In the genomic region with DNA sequence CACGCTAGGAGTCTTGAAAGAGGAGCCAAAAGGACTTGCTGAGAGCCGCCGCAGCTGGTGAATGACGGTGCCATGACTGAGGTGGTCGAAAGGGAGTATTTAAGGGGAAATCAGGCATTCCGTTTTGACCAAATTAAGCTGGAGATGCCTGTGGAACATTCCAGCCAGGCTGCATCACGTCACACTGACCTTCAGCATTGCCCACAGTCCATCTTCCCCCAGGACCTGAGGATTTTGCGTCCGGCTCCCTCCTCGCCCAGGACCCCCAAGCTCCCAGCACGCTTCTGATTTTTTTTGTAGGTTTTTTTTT, we compare ENCODE assay signal across 1 cellular context.
TF ChIP-seq lines count a peak whose summit lies in the region.

No MANE protein-coding gene starts in this region.

TF ChIP-seq in K562, 482 proteins besides CTCF, POLR2A, EP300 and RAD21:
- TF ChIP-seq ZNF444 (CRISPR knock-in tag; IDR thresholded peaks at IDR 0.05) (no peak), NFIX (CRISPR knock-in tag; IDR thresholded peaks at IDR 0.05; ENCODE audit: low read depth) (no peak), SOX6 (IDR thresholded peaks at IDR 0.05) (no peak), ZNF586 (CRISPR knock-in tag; conservative IDR thresholded peaks at IDR 0.05) (no peak), BRD9 (IDR thresholded peaks at IDR 0.05; ENCODE audit: low read depth, partially characterized antibody) (no peak), SMARCB1 (IDR thresholded peaks at IDR 0.05; ENCODE audit: insufficient read length, low read depth) (no peak), RAD51 (IDR thresholded peaks at IDR 0.05; ENCODE audit: borderline replicate concordance, low read depth) (no peak), NR4A1 (CRISPR knock-in tag; IDR thresholded peaks at IDR 0.05) (no peak), NR4A1 (tag; IDR thresholded peaks at IDR 0.05) (no peak), SREBF2 (CRISPR knock-in tag; IDR thresholded peaks at IDR 0.05) (no peak), PCBP1 (IDR thresholded peaks at IDR 0.05; ENCODE audit: low read depth, low read length, poor library complexity, severe bottlenecking) (no peak), MECOM (CRISPR knock-in tag; IDR thresholded peaks at IDR 0.05) (no peak), DMBX1 (CRISPR knock-in tag; IDR thresholded peaks at IDR 0.05; ENCODE audit: borderline replicate concordance) (no peak), CC2D1A (IDR thresholded peaks at IDR 0.05) (no peak)
- TF ChIP-seq, protein P1, sequence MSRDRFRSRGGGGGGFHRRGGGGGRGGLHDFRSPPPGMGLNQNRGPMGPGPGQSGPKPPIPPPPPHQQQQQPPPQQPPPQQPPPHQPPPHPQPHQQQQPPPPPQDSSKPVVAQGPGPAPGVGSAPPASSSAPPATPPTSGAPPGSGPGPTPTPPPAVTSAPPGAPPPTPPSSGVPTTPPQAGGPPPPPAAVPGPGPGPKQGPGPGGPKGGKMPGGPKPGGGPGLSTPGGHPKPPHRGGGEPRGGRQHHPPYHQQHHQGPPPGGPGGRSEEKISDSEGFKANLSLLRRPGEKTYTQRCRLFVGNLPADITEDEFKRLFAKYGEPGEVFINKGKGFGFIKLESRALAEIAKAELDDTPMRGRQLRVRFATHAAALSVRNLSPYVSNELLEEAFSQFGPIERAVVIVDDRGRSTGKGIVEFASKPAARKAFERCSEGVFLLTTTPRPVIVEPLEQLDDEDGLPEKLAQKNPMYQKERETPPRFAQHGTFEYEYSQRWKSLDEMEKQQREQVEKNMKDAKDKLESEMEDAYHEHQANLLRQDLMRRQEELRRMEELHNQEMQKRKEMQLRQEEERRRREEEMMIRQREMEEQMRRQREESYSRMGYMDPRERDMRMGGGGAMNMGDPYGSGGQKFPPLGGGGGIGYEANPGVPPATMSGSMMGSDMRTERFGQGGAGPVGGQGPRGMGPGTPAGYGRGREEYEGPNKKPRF (IDR thresholded peaks at IDR 0.05; ENCODE audit: low read depth, low read length) = no peak
- TF ChIP-seq, protein P2, sequence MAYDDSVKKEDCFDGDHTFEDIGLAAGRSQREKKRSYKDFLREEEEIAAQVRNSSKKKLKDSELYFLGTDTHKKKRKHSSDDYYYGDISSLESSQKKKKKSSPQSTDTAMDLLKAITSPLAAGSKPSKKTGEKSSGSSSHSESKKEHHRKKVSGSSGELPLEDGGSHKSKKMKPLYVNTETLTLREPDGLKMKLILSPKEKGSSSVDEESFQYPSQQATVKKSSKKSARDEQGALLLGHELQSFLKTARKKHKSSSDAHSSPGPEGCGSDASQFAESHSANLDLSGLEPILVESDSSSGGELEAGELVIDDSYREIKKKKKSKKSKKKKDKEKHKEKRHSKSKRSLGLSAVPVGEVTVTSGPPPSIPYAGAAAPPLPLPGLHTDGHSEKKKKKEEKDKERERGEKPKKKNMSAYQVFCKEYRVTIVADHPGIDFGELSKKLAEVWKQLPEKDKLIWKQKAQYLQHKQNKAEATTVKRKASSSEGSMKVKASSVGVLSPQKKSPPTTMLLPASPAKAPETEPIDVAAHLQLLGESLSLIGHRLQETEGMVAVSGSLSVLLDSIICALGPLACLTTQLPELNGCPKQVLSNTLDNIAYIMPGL (CRISPR knock-in tag; IDR thresholded peaks at IDR 0.05) = no peak
- TF ChIP-seq, protein P3, sequence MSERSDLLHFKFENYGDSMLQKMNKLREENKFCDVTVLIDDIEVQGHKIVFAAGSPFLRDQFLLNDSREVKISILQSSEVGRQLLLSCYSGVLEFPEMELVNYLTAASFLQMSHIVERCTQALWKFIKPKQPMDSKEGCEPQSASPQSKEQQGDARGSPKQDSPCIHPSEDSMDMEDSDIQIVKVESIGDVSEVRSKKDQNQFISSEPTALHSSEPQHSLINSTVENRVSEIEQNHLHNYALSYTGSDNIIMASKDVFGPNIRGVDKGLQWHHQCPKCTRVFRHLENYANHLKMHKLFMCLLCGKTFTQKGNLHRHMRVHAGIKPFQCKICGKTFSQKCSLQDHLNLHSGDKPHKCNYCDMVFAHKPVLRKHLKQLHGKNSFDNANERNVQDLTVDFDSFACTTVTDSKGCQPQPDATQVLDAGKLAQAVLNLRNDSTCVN (CRISPR knock-in tag; IDR thresholded peaks at IDR 0.05) = no peak
